8 cellular contexts compared by ENCODE assay signal in the genomic region with DNA sequence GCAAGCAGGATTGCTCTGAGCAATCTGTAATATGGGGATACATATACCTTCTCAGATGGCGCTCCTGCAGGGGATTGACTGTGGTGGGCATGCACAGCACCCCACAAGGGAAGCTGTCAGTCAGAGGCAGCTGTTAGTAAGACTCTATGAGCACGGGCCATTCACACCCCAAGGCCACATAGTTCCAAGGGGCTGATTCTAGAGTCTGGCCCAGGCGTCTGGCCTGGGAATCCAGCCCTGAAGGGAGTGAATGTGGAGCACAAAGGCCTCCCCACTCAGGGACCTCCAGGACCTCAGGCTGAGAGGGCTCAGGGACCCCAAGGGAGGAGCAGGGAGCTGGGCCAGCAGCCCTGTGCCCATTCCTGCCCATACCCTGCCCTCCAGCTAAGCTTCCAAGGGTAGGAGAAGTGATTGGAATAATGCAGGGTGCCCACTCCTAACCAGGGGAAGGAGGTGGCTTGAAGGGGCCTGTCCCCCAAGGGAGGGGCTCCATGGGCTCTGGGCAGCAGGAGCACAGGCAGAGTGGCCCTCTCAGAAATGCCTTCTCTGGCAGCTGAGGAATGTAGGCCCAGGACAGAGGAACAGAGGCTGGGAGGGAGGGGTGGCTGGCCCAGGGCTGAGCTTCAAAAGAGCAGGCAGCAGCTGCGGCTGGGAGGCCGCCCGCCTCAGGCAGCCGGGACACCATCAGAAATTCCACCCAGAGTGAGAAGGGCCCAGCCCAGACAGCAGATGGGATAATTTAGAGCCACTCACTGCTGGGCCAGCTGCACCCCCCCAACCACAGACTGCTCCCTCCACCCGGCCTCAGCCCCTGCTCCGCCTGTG. TPM values are rescaled to one million over a fixed set of nuclear protein-coding genes. Genes with fewer than 3 reads are reported as not detected.
A peak's percentile ranks its signal among the peaks of the same experiment; 100 is the strongest.
DNase-seq lines count a peak whose midpoint lies in the region; ATAC-seq, FAIRE-seq and TF ChIP-seq lines count a peak whose summit lies in the region.

No MANE protein-coding gene starts in this region.

- H3K9me1 ChIP-seq in keratinocyte (ENCODE audit: control insufficient read depth, extremely low read depth, insufficient read depth, low read length) = no peaks in the 10 kb centered on the region

- CTCF ChIA-PET in PC-3 (lab: Charles Lee) = interaction anchor here (0.6 kb wide), 1 partner anchor 39 kb away, joined by 9 read pairs; no protein-coding TSS in a partner anchor
- CTCF ChIA-PET in CD8-positive, alpha-beta T cell (lab: Charles Lee) = interaction anchor here (1.1 to 2.5 kb wide), 4 partner anchors 41 to 274 kb away, joined by 3 to 9 read pairs (median 4); no protein-coding TSS in a partner anchor

- H3K4me2 ChIP-seq in keratinocyte (ENCODE audit: control insufficient read depth, extremely low read depth, insufficient read depth, low read depth, low read length) (peak overlapping the region; percentile 39), PC-3 (ENCODE audit: low read length) (no peak overlapping the region)

- no peaks in the 10 kb centered on the region for H3K9me3 Mint-ChIP-seq in brain
- H3K9me3 Mint-ChIP-seq in CD8-positive, alpha-beta T cell = no peaks in the 10 kb centered on the region

- DNase-seq in keratinocyte (ENCODE audit: low read depth, low spot score) = no peak
- DNase-seq in PC-3 = no peak
- no peak for DNase-seq in CD8-positive, alpha-beta T cell
- no peak for DNase-seq in SW 1271 (lab: John Stamatoyannopoulos, UW)

- H2AFZ ChIP-seq in keratinocyte (ENCODE audit: control insufficient read depth, low read length) (no peak overlapping the region), PC-3 (ENCODE audit: low read length) (no peak overlapping the region)

- H3K4me3 ChIP-seq in HUES48 (ENCODE audit: low read depth, low read length) (no peak overlapping the region), keratinocyte (ENCODE audit: control insufficient read depth in 2 of 3, extremely low read depth in 1 of 3, insufficient read depth in 2 of 3, low read depth in 1 of 3, low read length in 3 of 3) (no peak overlapping the region), stomach smooth muscle (ENCODE audit: low read length in 2 of 2) (peak overlapping the region; percentile 20 to 47), PC-3 (ENCODE audit: low read length) (no peak overlapping the region)
- H3K4me3 ChIP-seq in CD8-positive, alpha-beta T cell (ENCODE audit: low read depth, low read length) = no peak overlapping the region

- H3K9me2 ChIP-seq in PC-3 (replicated peaks; ENCODE audit: low read length) = no peaks in the 10 kb centered on the region

- dilution Hi-C loops in keratinocyte (cut with MboI; ENCODE audit: extremely low pct_ligation_motif_present, low sequenced_read_pairs) = no loop called here

- peak overlapping the region in 2 of 5 experiments; percentile 17 to 35 for H3K4me3 Mint-ChIP-seq in brain
- no peak overlapping the region for H3K4me3 Mint-ChIP-seq in CD8-positive, alpha-beta T cell

- FAIRE-seq in keratinocyte (lab: Jason Lieb, UNC) = no peak

- POLR2A ChIA-PET in PC-3 (lab: Charles Lee; ENCODE audit: unreplicated experiment) = no interaction called here
- POLR2A ChIA-PET in CD8-positive, alpha-beta T cell (lab: Charles Lee) = interaction anchor here (0.6 kb wide), 1 partner anchor 24 kb away, joined by 5 read pairs; no protein-coding TSS in a partner anchor

- H3K36me3 ChIP-seq in HUES48 (ENCODE audit: control insufficient read depth, insufficient read depth, low read length) (no peaks in the 10 kb centered on the region), keratinocyte (ENCODE audit: control insufficient read depth in 2 of 2, extremely low read depth in 1 of 2, insufficient read depth in 2 of 2, low read length in 2 of 2) (no peaks in the 10 kb centered on the region), stomach smooth muscle (ENCODE audit: control insufficient read depth in 2 of 2, insufficient read depth in 2 of 2, low read length in 2 of 2) (no peaks in the 10 kb centered on the region), PC-3 (ENCODE audit: low read depth, low read length) (no peaks in the 10 kb centered on the region)
- H3K36me3 ChIP-seq in CD8-positive, alpha-beta T cell (ENCODE audit: insufficient read depth, low read length) = no peaks in the 10 kb centered on the region

- H4K20me1 ChIP-seq in keratinocyte (ENCODE audit: control insufficient read depth, extremely low read depth, insufficient read depth, low read length) (no peaks in the 10 kb centered on the region), PC-3 (ENCODE audit: low read length) (no peaks in the 10 kb centered on the region)

- 0 out of 2 replicates have a peak overlapping the region, but pooled peaks have one; percentile 16 for H3K9ac ChIP-seq in HUES48 (ENCODE audit: low read depth, low read length)
- H3K9ac ChIP-seq in keratinocyte (ENCODE audit: control insufficient read depth, extremely low read depth, insufficient read depth, low read length) = peak overlapping the region; percentile 46
- peak overlapping the region; percentile 47 to 62 for H3K9ac ChIP-seq in stomach smooth muscle (ENCODE audit: low read length in 2 of 2)
- H3K9ac ChIP-seq in PC-3 (ENCODE audit: low read length) = no peak overlapping the region

- TF ChIP-seq CTCF in brain (conservative IDR thresholded peaks at IDR 0.05) (no peak), keratinocyte (optimal IDR thresholded peaks at IDR 0.05 in 1 of 3, IDR thresholded peaks at IDR 0.05 in 1 of 3, conservative IDR thresholded peaks at IDR 0.05 in 1 of 3; ENCODE audit: extremely low read depth in 1 of 3, insufficient read depth in 2 of 3, low read length in 3 of 3) (no peak), PC-3 (conservative IDR thresholded peaks at IDR 0.05; ENCODE audit: low read depth, low read length) (no peak)
- no peak for TF ChIP-seq CTCF in CD8-positive, alpha-beta T cell (IDR thresholded peaks at IDR 0.05)

- peaks cover 7% of the 10 kb centered on the region for H3F3A ChIP-seq in PC-3 (ENCODE audit: low read length, unreplicated experiment)

- H3K27me3 Mint-ChIP-seq in brain = no peaks in the 10 kb centered on the region
- no peaks in the 10 kb centered on the region for H3K27me3 Mint-ChIP-seq in CD8-positive, alpha-beta T cell (ENCODE audit: low read depth)

- ATAC-seq in PC-3 (no peak), GM21529 (IDR thresholded peaks at IDR 0.05; ENCODE audit: unreplicated experiment) (no peak)
- ATAC-seq in CD8-positive, alpha-beta T cell = no peak

- H3K27ac Mint-ChIP-seq in brain = peak overlapping the region; percentile 87 to 95 (median 90)
- no peak overlapping the region for H3K27ac Mint-ChIP-seq in CD8-positive, alpha-beta T cell

- intact Hi-C loops in PC-3 (cut with micrococcal nuclease) = no loop called here
- intact Hi-C loops in CD8-positive, alpha-beta T cell (cut with DNase I, micrococcal nuclease) = loop anchor here in 1 of 2 experiments (10.0 kb wide), 1 partner anchor 276 kb away; no protein-coding TSS in a partner anchor

- H3K4me1 Mint-ChIP-seq in brain = peaks cover 90% of the 10 kb centered on the region
- H3K4me1 Mint-ChIP-seq in CD8-positive, alpha-beta T cell (ENCODE audit: low read depth) = peaks cover 4% of the 10 kb centered on the region

- H3K4me1 ChIP-seq in HUES48 (ENCODE audit: control insufficient read depth, insufficient read depth, low read length) = peaks cover 20% of the 10 kb centered on the region
- peaks cover 52% of the 10 kb centered on the region for H3K4me1 ChIP-seq in keratinocyte (ENCODE audit: control insufficient read depth, extremely low read depth, insufficient read depth, low read length)
- peaks cover 80% of the 10 kb centered on the region for H3K4me1 ChIP-seq in stomach smooth muscle (ENCODE audit: control insufficient read depth, insufficient read depth, low read length)
- peaks cover 60% of the 10 kb centered on the region for H3K4me1 ChIP-seq in PC-3 (ENCODE audit: insufficient read depth, low read length)
- no peaks in the 10 kb centered on the region for H3K4me1 ChIP-seq in CD8-positive, alpha-beta T cell (ENCODE audit: insufficient read depth, low read length)

- H3K79me2 ChIP-seq in keratinocyte (ENCODE audit: control insufficient read depth, insufficient read depth, low read length) (no peaks in the 10 kb centered on the region), PC-3 (ENCODE audit: low read length) (peaks cover 61% of the 10 kb centered on the region)

- no TSS peak for BruUV-seq in PC-3 (replicated peaks; lab: Mats Ljungman, UMichigan)

- H3K27me3 ChIP-seq in HUES48 (ENCODE audit: control insufficient read depth, insufficient read depth, low read length) (no peaks in the 10 kb centered on the region), keratinocyte (ENCODE audit: control insufficient read depth, extremely low read depth, insufficient read depth, low read length) (no peaks in the 10 kb centered on the region), stomach smooth muscle (ENCODE audit: control insufficient read depth in 1 of 2, insufficient read depth in 2 of 2, low read length in 2 of 2) (no peaks in the 10 kb centered on the region), PC-3 (ENCODE audit: low read length) (no peaks in the 10 kb centered on the region)
- H3K27me3 ChIP-seq in CD8-positive, alpha-beta T cell (ENCODE audit: insufficient read depth, low read length) = no peaks in the 10 kb centered on the region

- H3K36me3 Mint-ChIP-seq in brain = no peaks in the 10 kb centered on the region
- H3K36me3 Mint-ChIP-seq in CD8-positive, alpha-beta T cell = no peaks in the 10 kb centered on the region

- peak overlapping the region; percentile 76 for H3K27ac ChIP-seq in HUES48 (ENCODE audit: low read depth, low read length)
- H3K27ac ChIP-seq in keratinocyte (ENCODE audit: control insufficient read depth, insufficient read depth, low read length) = peak overlapping the region; percentile 49
- H3K27ac ChIP-seq in stomach smooth muscle (ENCODE audit: low read length) = peak overlapping the region; percentile 92
- no peak overlapping the region for H3K27ac ChIP-seq in PC-3 (ENCODE audit: low read length)
- no peak overlapping the region for H3K27ac ChIP-seq in CD8-positive, alpha-beta T cell (ENCODE audit: low read depth, low read length)

- H3K9me3 ChIP-seq in HUES48 (ENCODE audit: control insufficient read depth, insufficient read depth, low read length) = no peaks in the 10 kb centered on the region
- no peaks in the 10 kb centered on the region for H3K9me3 ChIP-seq in keratinocyte (ENCODE audit: control insufficient read depth, low read depth, low read length)
- H3K9me3 ChIP-seq in stomach smooth muscle (ENCODE audit: control insufficient read depth in 2 of 2, low read length in 2 of 2) = no peaks in the 10 kb centered on the region
- no peaks in the 10 kb centered on the region for H3K9me3 ChIP-seq in PC-3 (ENCODE audit: low read length)
- H3K9me3 ChIP-seq in CD8-positive, alpha-beta T cell (ENCODE audit: low read length) = no peaks in the 10 kb centered on the region

RNA-seq across cellular contexts. Expression of gene MRPS23, which starts 48.9 kb away (rescaled TPM):
- polyA plus RNA-seq in brain (ENCODE audit: insufficient read depth, low read depth, low replicate concordance) = 58.5 TPM
- 52.8 to 60.2 TPM (median 57.3 TPM) in 3 replicates for polyA plus RNA-seq in keratinocyte
- 45.1 TPM for polyA plus RNA-seq in keratinocyte (2011; ENCODE audit: low read depth)
- 28.0 and 33.1 TPM in 2 replicates for polyA plus RNA-seq in keratinocyte (2011; cell fraction: cytosol; rRNA removed)
- polyA plus RNA-seq in keratinocyte (2011; cell fraction: nucleus; rRNA removed) = 17.3 and 32.0 TPM in 2 replicates
- polyA plus RNA-seq in keratinocyte (2012; ENCODE audit: low replicate concordance) = 52.4 and 69.6 TPM in 2 replicates
- polyA minus RNA-seq in keratinocyte = 16.7 to 24.3 TPM (median 24.0 TPM) in 3 replicates
- 39.9 TPM for polyA minus RNA-seq in keratinocyte (2011; cell fraction: cytosol; rRNA and poly(A)+ RNA removed)
- 4.7 and 8.2 TPM in 2 replicates for polyA minus RNA-seq in keratinocyte (2011; cell fraction: nucleus; rRNA and poly(A)+ RNA removed)
- 63.9 and 97.5 TPM in 2 replicates for total RNA-seq in PC-3 (2014; rRNA removed)
- 10 to 100 TPM; 16.2 to 17.2 TPM for total RNA-seq in CD8-positive, alpha-beta T cell

RNA-seq across cellular contexts. Expression of gene CUEDC1, which starts 56.5 kb away (rescaled TPM):
- polyA plus RNA-seq in brain (ENCODE audit: insufficient read depth, low read depth, low replicate concordance) (97.8 TPM), keratinocyte (12.9 to 18.7 TPM (median 14.4 TPM) in 3 replicates)
- 3.6 TPM for polyA plus RNA-seq in keratinocyte (2011; ENCODE audit: low read depth)
- polyA plus RNA-seq in keratinocyte (2011; cell fraction: cytosol; rRNA removed) = 11.2 and 13.6 TPM in 2 replicates
- polyA plus RNA-seq in keratinocyte (2011; cell fraction: nucleus; rRNA removed) = 31.3 and 40.1 TPM in 2 replicates
- polyA plus RNA-seq in keratinocyte (2012; ENCODE audit: low replicate concordance) = 6.4 and 19.7 TPM in 2 replicates
- polyA minus RNA-seq in keratinocyte = 13.5 to 25.5 TPM (median 14.4 TPM) in 3 replicates
- 18.4 TPM for polyA minus RNA-seq in keratinocyte (2011; cell fraction: cytosol; rRNA and poly(A)+ RNA removed)
- polyA minus RNA-seq in keratinocyte (2011; cell fraction: nucleus; rRNA and poly(A)+ RNA removed) = 13.1 and 14.2 TPM in 2 replicates
- 31.6 and 53.4 TPM in 2 replicates for total RNA-seq in PC-3 (2014; rRNA removed)
- total RNA-seq in CD8-positive, alpha-beta T cell = under 1 TPM in 1 of 2 experiments, not detected in 1; 0.22 TPM

Comparison
In these comparisons a context has a peak if more than half of its experiments do, and no peak if none do; other contexts are left out.
1. H3K27ac ChIP-seq: peak in HUES48 (single experiment), keratinocyte (single experiment) and stomach smooth muscle (single experiment); none in PC-3 (single experiment) and CD8-positive, alpha-beta T cell (single experiment).
2. H3K4me3 ChIP-seq: peak in stomach smooth muscle (2 of 2); none in HUES48 (single experiment), keratinocyte (0 of 3), PC-3 (single experiment) and CD8-positive, alpha-beta T cell (single experiment).
3. RNA of gene CUEDC1, which starts 56.5 kb away (total RNA-seq): 31.6 to 53.4 TPM in PC-3; 0.22 TPM in CD8-positive, alpha-beta T cell; every median in the first group is over 10 times any median in the second.